In genomic region chr6:63635165-63635562, GRCh38 we compare ENCODE assay signal across 7 cellular contexts.
A peak's percentile ranks its signal among the peaks of the same experiment; 100 is the strongest.
DNase-seq lines count a peak whose midpoint lies in the region; ATAC-seq and TF ChIP-seq lines count a peak whose summit lies in the region.

No MANE protein-coding gene starts in this region.

- H3K27ac Mint-ChIP-seq in stimulated activated naive CD8-positive, alpha-beta T cell treated with anti-CD3 and anti-CD28 coated beads, Interleukin-15, amount 100 ng/mL, for 72 hours = peak overlapping the region; percentile 45 to 90

- no peaks in the 10 kb centered on the region for H3K27me3 Mint-ChIP-seq in stimulated activated naive CD8-positive, alpha-beta T cell treated with anti-CD3 and anti-CD28 coated beads, Interleukin-15, amount 100 ng/mL, for 72 hours

- peak; percentile 28 for ATAC-seq in GM19351 (IDR thresholded peaks at IDR 0.05; ENCODE audit: unreplicated experiment)
- ATAC-seq in HG03025 (IDR thresholded peaks at IDR 0.05; ENCODE audit: low FRiP score, unreplicated experiment) = peak; percentile 31
- peak; percentile 32 for ATAC-seq in stimulated activated naive CD8-positive, alpha-beta T cell treated with anti-CD3 and anti-CD28 coated beads, Interleukin-15, amount 100 ng/mL, for 72 hours

- H3K9me3 ChIP-seq in iPS DF 6.9 (ENCODE audit: control insufficient read depth, insufficient read depth, low read length) = no peaks in the 10 kb centered on the region

- H3K4me3 ChIP-seq in WI38 (ENCODE audit: low read depth, low read length) = peak overlapping the region; percentile 86
- peak overlapping the region; percentile 23; the same call in 1 of the 2 replicates for H3K4me3 ChIP-seq in iPS DF 6.9 (ENCODE audit: low read length)

- no peaks in the 10 kb centered on the region for H3K9me3 Mint-ChIP-seq in stimulated activated naive CD8-positive, alpha-beta T cell treated with anti-CD3 and anti-CD28 coated beads, Interleukin-15, amount 100 ng/mL, for 72 hours

- no peaks in the 10 kb centered on the region for H3K4me1 ChIP-seq in iPS DF 6.9 (ENCODE audit: control insufficient read depth, insufficient read depth, low read length)

- no peak overlapping the region for H3K27ac ChIP-seq in iPS DF 6.9 (ENCODE audit: low read length)

- no peaks in the 10 kb centered on the region for H3K27me3 ChIP-seq in iPS DF 6.9 (ENCODE audit: control insufficient read depth, insufficient read depth, low read length)

- H3K4me1 Mint-ChIP-seq in stimulated activated naive CD8-positive, alpha-beta T cell treated with anti-CD3 and anti-CD28 coated beads, Interleukin-15, amount 100 ng/mL, for 72 hours = peaks cover 33% of the 10 kb centered on the region

- DNase-seq in iPS DF 6.9 (ENCODE audit: low read depth, low spot score) (no peak), NCI-H1417 treated with DMSO at 0.1 percent for 48 hours (lab: John Stamatoyannopoulos, UW) (no peak), NCI-H2196 treated with DMSO at 0.1 percent for 48 hours (lab: John Stamatoyannopoulos, UW; ENCODE audit: unreplicated experiment) (no peak)
- no peak for DNase-seq in stimulated activated naive CD8-positive, alpha-beta T cell treated with anti-CD3 and anti-CD28 coated beads, Interleukin-15, amount 100 ng/mL, for 72 hours

- no peak for TF ChIP-seq CTCF in WI38 (IDR thresholded peaks at IDR 0.05; ENCODE audit: low read depth, low read length)

- no peaks in the 10 kb centered on the region for H3K36me3 ChIP-seq in iPS DF 6.9 (ENCODE audit: control insufficient read depth, insufficient read depth, low read length)

- peak overlapping the region; percentile 93 to 98 for H3K4me3 Mint-ChIP-seq in stimulated activated naive CD8-positive, alpha-beta T cell treated with anti-CD3 and anti-CD28 coated beads, Interleukin-15, amount 100 ng/mL, for 72 hours

- no CpG with 5 or more reads among the region's 4 CpGs for WGBS in iPS DF 6.9 (ENCODE audit: insufficient coverage, insufficient read length)
